In genomic region chr1:145784409-145784808, GRCh38 we compare ENCODE assay signal across 22 cellular contexts. TPM values are rescaled to one million over a fixed set of nuclear protein-coding genes. Genes with fewer than 3 reads are reported as not detected.
DNase-seq lines count a peak whose midpoint lies in the region; ATAC-seq, FAIRE-seq and TF ChIP-seq lines count a peak whose summit lies in the region.
"Had no signal": no experiment of that assay in that cellular context is flagged by ENCODE, and none has a peak within 500 bp of the region (broad histone marks: within the 10 kb centered on the region; RNA-seq: fewer than 3 reads in every experiment).

No MANE protein-coding gene starts in this region.

- ATAC-seq in HG03095 (IDR thresholded peaks at IDR 0.05; ENCODE audit: unreplicated experiment): no peak
- ATAC-seq: activated T-helper 17 cell treated with anti-CD3 and anti-CD28 coated beads, Interleukin-2, amount 50 U/mL, for 72 hours; stimulated activated naive CD8-positive, alpha-beta T cell treated with anti-CD3 and anti-CD28 coated beads, Interleukin-15, amount 100 ng/mL, for 72 hours had no signal

- in situ Hi-C loops in HAP-1 (cut with MboI; ENCODE audit: low sequenced_read_pairs): no loop called here

- FAIRE-seq in GM12891 (lab: Jason Lieb, UNC) (peak; percentile 9), D721Med (lab: Jason Lieb, UNC) (no peak)
- FAIRE-seq: frontal cortex, G401.6, small intestine had no signal

- peak overlapping the region in 2 of 4 donors; percentile 2 to 26 for H3K4me3 ChIP-seq in stomach
- no peak overlapping the region for H3K4me3 ChIP-seq in HAP-1
- H3K4me3 ChIP-seq: MG63 had no signal

- H3K27ac Mint-ChIP-seq in chondrocyte (ENCODE audit: unreplicated experiment): peak overlapping the region; percentile 49
- H3K27ac Mint-ChIP-seq: activated naive CD8-positive, alpha-beta T cell; activated T-helper 17 cell treated with anti-CD3 and anti-CD28 coated beads, Interleukin-2, amount 50 U/mL, for 72 hours; memory B cell; nephron had no signal

- peaks cover 50% of the 10 kb centered on the region for H3K4me1 Mint-ChIP-seq in chondrocyte (ENCODE audit: low read depth)
- H3K4me1 Mint-ChIP-seq: memory B cell, nephron had no signal

- H3K27me3 Mint-ChIP-seq in chondrocyte (ENCODE audit: low read depth): no peaks in the 10 kb centered on the region
- H3K27me3 Mint-ChIP-seq: activated naive CD8-positive, alpha-beta T cell; activated T-helper 17 cell treated with anti-CD3 and anti-CD28 coated beads, Interleukin-2, amount 50 U/mL, for 72 hours; brain; memory B cell; stimulated activated naive CD8-positive, alpha-beta T cell treated with anti-CD3 and anti-CD28 coated beads, Interleukin-15, amount 100 ng/mL, for 72 hours had no signal

- H3K27me3 ChIP-seq in stomach: no peaks in the 10 kb centered on the region
- H3K27me3 ChIP-seq in HAP-1 (ENCODE audit: low read depth): no peaks in the 10 kb centered on the region
- H3K27me3 ChIP-seq: MG63 had no signal

- H3K27ac ChIP-seq in stomach: peak overlapping the region in 4 of 5 donors; percentile 3 to 80 (median 68)

- WGBS in stomach, 5 donors: 62 to 84% (median 72%) methylated on average over 3 of the region's 3 CpGs

- H3K36me3 ChIP-seq in stomach (peaks cover 0 to 32% (median 17%) of the 10 kb centered on the region in 4 donors), HAP-1 (replicated peaks) (no peaks in the 10 kb centered on the region; the same call in 1 of the 2 replicates)

- H3K4me1 ChIP-seq in stomach: peaks cover 8 to 47% (median 38%) of the 10 kb centered on the region in 4 donors
- peaks cover 15% of the 10 kb centered on the region for H3K4me1 ChIP-seq in HAP-1

- H3K9me3 Mint-ChIP-seq in chondrocyte (ENCODE audit: low read depth): no peaks in the 10 kb centered on the region
- H3K9me3 Mint-ChIP-seq: activated T-helper 17 cell treated with anti-CD3 and anti-CD28 coated beads, Interleukin-2, amount 50 U/mL, for 72 hours; brain; memory B cell; nephron; stimulated activated naive CD8-positive, alpha-beta T cell treated with anti-CD3 and anti-CD28 coated beads, Interleukin-15, amount 100 ng/mL, for 72 hours had no signal

- H3K9me3 ChIP-seq in stomach (no peaks in the 10 kb centered on the region), HAP-1 (no peaks in the 10 kb centered on the region)
- H3K9me3 ChIP-seq: MG63 had no signal

- no peak overlapping the region for H3K4me3 Mint-ChIP-seq in chondrocyte (ENCODE audit: unreplicated experiment)
- H3K4me3 Mint-ChIP-seq: activated naive CD8-positive, alpha-beta T cell; activated T-helper 17 cell treated with anti-CD3 and anti-CD28 coated beads, Interleukin-2, amount 50 U/mL, for 72 hours; brain; memory B cell; nephron had no signal

- H3K36me3 Mint-ChIP-seq in chondrocyte (ENCODE audit: low read depth): peaks cover 2% of the 10 kb centered on the region

- TF ChIP-seq CTCF in chondrocyte (IDR thresholded peaks at IDR 0.05) (no peak), stomach (IDR thresholded peaks at IDR 0.05) (no peak), D721Med (IDR thresholded peaks at IDR 0.05; ENCODE audit: insufficient read depth, missing control alignments) (no peak)

- TF ChIP-seq POLR2A in GM12891 (IDR thresholded peaks at IDR 0.05; ENCODE audit: low read depth, low read length) (no peak), stomach (IDR thresholded peaks at IDR 0.05) (no peak)

- intact Hi-C loops in stomach (cut with DNase I; ENCODE audit: low total_unique reads): no loop called here

- DNase-seq in GM12891 (ENCODE audit: insufficient read length, low spot score) (no peak), chondrocyte (ENCODE audit: low spot score) (no peak), lung microvascular endothelial cell (ENCODE audit: low read depth in 2 of 2) (peak; percentile 11 to 48), stomach (no peak), D721Med (ENCODE audit: insufficient read length, low spot score) (no peak), HAP-1 (ENCODE audit: low spot score in 2 of 2) (no peak)
- DNase-seq in activated CD8-positive, alpha-beta memory T cell treated with anti-CD3 and anti-CD28 coated beads for 24 hours: no peak
- DNase-seq: activated CD4-positive, alpha-beta T cell treated with anti-CD3 and anti-CD28 coated beads for 4 hours; MG63; NCI-H1436 treated with DMSO at 0.1 percent for 48 hours; SHP77; small intestine; stimulated activated CD4-positive, alpha-beta T cell treated with anti-CD3 and anti-CD28 coated beads, Interleukin-4, amount 100 ng/mL, for 1 hour; stimulated activated naive CD8-positive, alpha-beta T cell treated with anti-CD3 and anti-CD28 coated beads, Interleukin-15, amount 100 ng/mL, for 72 hours had no signal

- TF ChIP-seq EP300 in stomach (IDR thresholded peaks at IDR 0.05): no peak

TF ChIP-seq in GM12891, 5 proteins besides CTCF, POLR2A, EP300 and RAD21:
- TF ChIP-seq PAX5 (IDR thresholded peaks at IDR 0.05; ENCODE audit: insufficient read depth, low read length, severe bottlenecking): no peak
- TF ChIP-seq POU2F2 (IDR thresholded peaks at IDR 0.05; ENCODE audit: low read depth, low read length): no peak
- TF ChIP-seq SPI1 (IDR thresholded peaks at IDR 0.05; ENCODE audit: low read depth, low read length): no peak
- TF ChIP-seq TAF1 (IDR thresholded peaks at IDR 0.05; ENCODE audit: low read depth, low read length): no peak
TF ChIP-seq in GM12891: peak in this region for 0.

RNA-seq across cellular contexts. Expression of gene RNF115, which starts 39.5 kb away (rescaled TPM):
- 4.9 TPM for polyA plus RNA-seq in GM12891 (2012; ENCODE audit: low read depth, missing spikeins)
- total RNA-seq in chondrocyte: 12.7 to 16.4 TPM (median 13.0 TPM) in 3 replicates
- total RNA-seq in lung microvascular endothelial cell: 9.5 and 9.8 TPM in 2 replicates
- total RNA-seq in stomach: 10 to 100 TPM in 4 of 5 donors, 1 to 10 TPM in 1; 7.0 to 44.1 (median 19.3) TPM
- polyA plus RNA-seq in stomach: 1 to 10 TPM; 4.8 to 5.1 (median 4.9) TPM

RNA-seq across cellular contexts. Expression of gene POLR3C, which starts 39.6 kb away (rescaled TPM):
- polyA plus RNA-seq in GM12891 (2012; ENCODE audit: low read depth, missing spikeins): 20.7 TPM
- total RNA-seq in chondrocyte (28.3 to 31.3 TPM (median 30.7 TPM) in 3 replicates), lung microvascular endothelial cell (19.4 and 19.8 TPM in 2 replicates), stomach (10 to 100 TPM in 4 of 5 donors, 1 to 10 TPM in 1; 5.3 to 34.4 (median 20.9) TPM)
- 10 to 100 TPM; 13.8 to 24.6 (median 15.4) TPM for polyA plus RNA-seq in stomach

Comparison
In these comparisons a context has a peak if more than half of its experiments do, and no peak if none do; other contexts are left out.
1. DNase-seq: peak in lung microvascular endothelial cell (2 of 2); none in GM12891 (single experiment), chondrocyte (single experiment), stomach (single experiment), D721Med (single experiment), HAP-1 (0 of 2) and activated CD8-positive, alpha-beta memory T cell treated with anti-CD3 and anti-CD28 coated beads for 24 hours (single experiment).